In the genomic region with DNA sequence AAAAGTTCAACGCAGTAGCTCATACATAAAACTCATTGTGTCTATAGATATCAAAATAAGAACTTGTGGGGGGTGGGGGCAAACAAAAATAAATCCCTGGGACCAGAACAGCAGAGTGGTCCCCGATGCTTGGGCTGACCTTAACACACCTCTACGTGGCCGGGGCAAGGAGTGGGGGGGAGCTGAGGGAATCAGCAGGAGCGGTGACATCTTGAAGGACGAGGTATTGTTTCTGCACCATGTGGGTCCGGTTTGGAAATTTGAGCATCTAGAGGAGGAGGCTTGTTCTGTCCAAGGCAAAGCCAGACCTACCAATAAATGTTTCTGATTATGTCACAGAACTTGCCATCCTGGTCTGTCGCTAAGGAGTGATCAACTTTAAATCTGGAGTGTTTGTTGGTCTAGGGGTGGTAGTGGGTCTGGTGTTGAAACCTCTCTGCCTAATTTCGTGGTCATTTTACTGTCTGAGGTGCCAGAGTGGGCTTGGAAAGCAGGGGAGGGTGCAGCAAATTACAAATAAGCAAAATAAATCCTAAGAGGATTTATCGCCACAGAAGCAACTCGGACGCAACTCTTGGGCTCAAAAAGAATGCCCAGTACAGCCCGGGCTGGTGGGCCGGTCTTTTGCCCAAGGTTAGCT, we compare ENCODE assay signal across 8 cellular contexts. TPM values are rescaled to one million over a fixed set of nuclear protein-coding genes. Genes with fewer than 3 reads are reported as not detected.
DNase-seq lines count a peak whose midpoint lies in the region; ATAC-seq and TF ChIP-seq lines count a peak whose summit lies in the region.

No MANE protein-coding gene starts in this region.

- H3K4me1 Mint-ChIP-seq in activated T-helper 2 cell treated with anti-CD3 and anti-CD28 coated beads, Interferon-gamma antibody, Interleukin-2, Interleukin-4, amounts not matched to agents 10 μg/mL and 5 μg/mL and 100 μg/mL, durations not matched to agents 14 hours and 24 hours and 36 hours (ENCODE audit: low read depth), result peaks cover 49% of the 10 kb centered on the region

- H3K9me3 ChIP-seq in testis, result no peaks in the 10 kb centered on the region

- no peaks in the 10 kb centered on the region for H3K36me3 Mint-ChIP-seq in activated T-helper 2 cell treated with anti-CD3 and anti-CD28 coated beads, Interferon-gamma antibody, Interleukin-2, Interleukin-4, amounts not matched to agents 10 μg/mL and 5 μg/mL and 100 μg/mL, durations not matched to agents 14 hours and 24 hours and 36 hours (ENCODE audit: low read depth)

- TF ChIP-seq POLR2A in testis (IDR thresholded peaks at IDR 0.05), result no peak

- no peaks in the 10 kb centered on the region for H3K4me1 ChIP-seq in testis

- H3K27ac ChIP-seq in testis, result peak overlapping the region; percentile 57 to 70

- peak overlapping the region; percentile 76 for H3K4me3 Mint-ChIP-seq in activated T-helper 2 cell treated with anti-CD3 and anti-CD28 coated beads, Interferon-gamma antibody, Interleukin-2, Interleukin-4, amounts not matched to agents 10 μg/mL and 5 μg/mL and 100 μg/mL, durations not matched to agents 14 hours and 24 hours and 36 hours (ENCODE audit: low read depth)

- no peaks in the 10 kb centered on the region for H3K36me3 ChIP-seq in testis (ENCODE audit: low read depth, missing control alignments)

- 20% methylated on average over 14 of the region's 14 CpGs for WGBS in testis, 2 donors

- TF ChIP-seq CTCF in testis (IDR thresholded peaks at IDR 0.05), result no peak

- H3K27ac Mint-ChIP-seq in activated T-helper 2 cell treated with anti-CD3 and anti-CD28 coated beads, Interferon-gamma antibody, Interleukin-2, Interleukin-4, amounts not matched to agents 10 μg/mL and 5 μg/mL and 100 μg/mL, durations not matched to agents 14 hours and 24 hours and 36 hours, result no peak overlapping the region

- ATAC-seq in GM19023 (IDR thresholded peaks at IDR 0.05; ENCODE audit: unreplicated experiment), result no peak

- peak overlapping the region; percentile 89 to 94 for H3K4me3 ChIP-seq in testis

- H3K27me3 Mint-ChIP-seq in activated T-helper 2 cell treated with anti-CD3 and anti-CD28 coated beads, Interferon-gamma antibody, Interleukin-2, Interleukin-4, amounts not matched to agents 10 μg/mL and 5 μg/mL and 100 μg/mL, durations not matched to agents 14 hours and 24 hours and 36 hours (ENCODE audit: low read depth), result peaks cover 27% of the 10 kb centered on the region

- H3K9me3 Mint-ChIP-seq in activated T-helper 2 cell treated with anti-CD3 and anti-CD28 coated beads, Interferon-gamma antibody, Interleukin-2, Interleukin-4, amounts not matched to agents 10 μg/mL and 5 μg/mL and 100 μg/mL, durations not matched to agents 14 hours and 24 hours and 36 hours, result no peaks in the 10 kb centered on the region

- peak; percentile 2 for DNase-seq in NOMO-1 treated with DMSO at 0.1 percent for 48 hours (lab: John Stamatoyannopoulos, UW; ENCODE audit: unreplicated experiment)
- DNase-seq in NOMO-1 (lab: John Stamatoyannopoulos, UW; ENCODE audit: unreplicated experiment in 2 of 2), result no peak
- DNase-seq in activated T-helper 2 cell treated with anti-CD3 and anti-CD28 coated beads, Interferon-gamma antibody, Interleukin-2, Interleukin-4, amounts not matched to agents 10 μg/mL and 5 μg/mL and 100 μg/mL, durations not matched to agents 14 hours and 24 hours and 36 hours (ENCODE audit: low spot score), result no peak
- DNase-seq in iPS-NIHi11 (ENCODE audit: low spot score), result peak; percentile 39
- DNase-seq in testis, result no peak
- no peak for DNase-seq in EL
- DNase-seq in mesenteric fat pad (ENCODE audit: low spot score), result no peak

- intact Hi-C loops in activated T-helper 2 cell treated with anti-CD3 and anti-CD28 coated beads, Interferon-gamma antibody, Interleukin-2, Interleukin-4, amounts not matched to agents 10 μg/mL and 5 μg/mL and 100 μg/mL, durations not matched to agents 14 hours and 24 hours and 36 hours (cut with micrococcal nuclease), result loop anchor here (1.0 to 5.0 kb wide), 4 partner anchors 24 to 377 kb away; no protein-coding TSS in a partner anchor
- intact Hi-C loops in testis (cut with DNase I; ENCODE audit: low total_unique reads), result no loop called here

- H3K27me3 ChIP-seq in testis, result no peaks in the 10 kb centered on the region

RNA-seq across cellular contexts. Expression of a gene that starts 0.8 kb away (rescaled TPM):
- 17.0 TPM in 2 replicates for total RNA-seq in activated T-helper 2 cell treated with anti-CD3 and anti-CD28 coated beads, Interferon-gamma antibody, Interleukin-2, Interleukin-4, amounts not matched to agents 10 μg/mL and 5 μg/mL and 100 μg/mL, durations not matched to agents 14 hours and 24 hours and 36 hours
- 10 to 100 TPM; 38.9 to 51.4 TPM for total RNA-seq in testis
- 18.1 TPM for polyA plus RNA-seq in testis (ENCODE audit: insufficient read depth, low read depth, low replicate concordance)
- total RNA-seq in mesenteric fat pad, result 37.5 TPM

Comparison
In these comparisons a context has a peak if more than half of its experiments do, and no peak if none do; other contexts are left out.
1. DNase-seq: peak in NOMO-1 treated with DMSO at 0.1 percent for 48 hours (single experiment) and iPS-NIHi11 (single experiment); none in NOMO-1 (0 of 2), activated T-helper 2 cell treated with anti-CD3 and anti-CD28 coated beads, Interferon-gamma antibody, Interleukin-2, Interleukin-4, amounts not matched to agents 10 μg/mL and 5 μg/mL and 100 μg/mL, durations not matched to agents 14 hours and 24 hours and 36 hours (single experiment), testis (single experiment), EL (single experiment) and mesenteric fat pad (single experiment).